Comparison of ENCODE assay signal across 13 cellular contexts in genomic region chr7:129569811-129570215, GRCh38. TPM values are rescaled to one million over a fixed set of nuclear protein-coding genes. Genes with fewer than 3 reads are reported as not detected.
DNase-seq lines count a peak whose midpoint lies in the region; ATAC-seq and TF ChIP-seq lines count a peak whose summit lies in the region.
"Had no signal": no experiment of that assay in that cellular context is flagged by ENCODE, and none has a peak within 500 bp of the region (broad histone marks: within the 10 kb centered on the region; RNA-seq: fewer than 3 reads in every experiment).

No MANE protein-coding gene starts in this region.

- TF ChIP-seq POLR2A in breast epithelium (IDR thresholded peaks at IDR 0.05): no peak
- no peak for TF ChIP-seq POLR2A in transverse colon (IDR thresholded peaks at IDR 0.05)
- TF ChIP-seq POLR2A in esophagus squamous epithelium (IDR thresholded peaks at IDR 0.05): no peak

- no peaks in the 10 kb centered on the region for H3K9me2 ChIP-seq in SK-N-SH

- H3K36me3 ChIP-seq in breast epithelium (no peaks in the 10 kb centered on the region), SK-N-SH (replicated peaks in 1 of 2; ENCODE audit: control insufficient read depth in 1 of 2, insufficient read depth in 2 of 2, low read length in 1 of 2) (no peaks in the 10 kb centered on the region), transverse colon (no peaks in the 10 kb centered on the region), esophagus squamous epithelium (no peaks in the 10 kb centered on the region), H7 (replicated peaks; ENCODE audit: control insufficient read depth, insufficient read depth, low read length) (no peaks in the 10 kb centered on the region)
- H3K36me3 ChIP-seq: right atrium auricular region had no signal

- peak in 1 of 2 experiments; percentile 52; a peak in 1 of 4 replicates for TF ChIP-seq EP300 in SK-N-SH (IDR thresholded peaks at IDR 0.05; ENCODE audit: borderline replicate concordance in 1 of 2, low read depth in 1 of 2, low read length in 1 of 2)
- TF ChIP-seq EP300 in transverse colon (IDR thresholded peaks at IDR 0.05; ENCODE audit: low read depth): no peak

- H3K27me3 Mint-ChIP-seq in MCF 10A (ENCODE audit: insufficient read depth, unreplicated experiment) (peaks cover 4% of the 10 kb centered on the region), T-cell (peaks cover 11 to 16% of the 10 kb centered on the region in 2 donors)

- peaks cover 13% of the 10 kb centered on the region for H3F3A ChIP-seq in SK-N-SH (replicated peaks; ENCODE audit: insufficient read depth)

- no peaks in the 10 kb centered on the region for H4K20me1 ChIP-seq in SK-N-SH (ENCODE audit: insufficient read depth)

- TF ChIP-seq RAD21 in SK-N-SH (IDR thresholded peaks at IDR 0.05; ENCODE audit: low read length): no peak

- BruUV-seq in MCF 10A (replicated peaks; lab: Mats Ljungman, UMichigan): no TSS peak

- peak overlapping the region; percentile 10 for H3K4me3 Mint-ChIP-seq in MCF 10A (ENCODE audit: unreplicated experiment)
- H3K4me3 Mint-ChIP-seq in T-cell: no peak overlapping the region
- H3K4me3 Mint-ChIP-seq: activated CD8-positive, alpha-beta memory T cell treated with anti-CD3 and anti-CD28 coated beads, Interleukin-2, amount 10 ng/mL, durations not matched to agents 7 days and 5 days had no signal

- no peaks in the 10 kb centered on the region for H3K4me1 ChIP-seq in breast epithelium
- no peaks in the 10 kb centered on the region; a peak in 1 of 4 replicates for H3K4me1 ChIP-seq in SK-N-SH (ENCODE audit: control insufficient read depth in 1 of 2, insufficient read depth in 2 of 2, low read depth in 1 of 2, low read length in 1 of 2)
- peaks cover 0 to 4% (median 0%) of the 10 kb centered on the region in 4 donors for H3K4me1 ChIP-seq in transverse colon
- H3K4me1 ChIP-seq in esophagus squamous epithelium: peaks cover 0 to 3% (median 0%) of the 10 kb centered on the region in 3 donors
- H3K4me1 ChIP-seq: right atrium auricular region had no signal

- H3K27me3 ChIP-seq in breast epithelium: no peaks in the 10 kb centered on the region
- H3K27me3 ChIP-seq in SK-N-SH (ENCODE audit: insufficient read depth): no peaks in the 10 kb centered on the region; the same call in 1 of the 2 replicates
- peaks cover 2% of the 10 kb centered on the region for H3K27me3 ChIP-seq in transverse colon
- peaks cover 0 to 35% (median 0%) of the 10 kb centered on the region in 4 donors for H3K27me3 ChIP-seq in esophagus squamous epithelium
- no peaks in the 10 kb centered on the region for H3K27me3 ChIP-seq in H7 (ENCODE audit: control insufficient read depth, insufficient read depth, low read length)
- H3K27me3 ChIP-seq: right atrium auricular region had no signal

- H3K36me3 Mint-ChIP-seq in MCF 10A (ENCODE audit: insufficient read depth, unreplicated experiment) (no peaks in the 10 kb centered on the region), T-cell (peaks cover 8% of the 10 kb centered on the region)

- CTCF ChIA-PET in MCF 10A (lab: Yijun Ruan, JAX): interaction anchor here (0.6 kb wide), 4 partner anchors 30 to 1262 kb away, joined by 3 to 4 read pairs (median 4); no protein-coding TSS in a partner anchor
- CTCF ChIA-PET in SK-N-SH (lab: Yijun Ruan, JAX): interaction anchor here (0.6 kb wide), 1 partner anchor 256 kb away, joined by 3 read pairs; no protein-coding TSS in a partner anchor
- CTCF ChIA-PET in T-cell (lab: Charles Lee): no interaction called here

- H3K27ac ChIP-seq in breast epithelium (no peak overlapping the region), SK-N-SH (ENCODE audit: low read depth in 2 of 2, low read length in 1 of 2) (peak overlapping the region in 1 of 2 experiments; percentile 65; a peak in 2 of 4 replicates), transverse colon (no peak overlapping the region), esophagus squamous epithelium (no peak overlapping the region)
- H3K27ac ChIP-seq: right atrium auricular region had no signal

- peak overlapping the region; percentile 55 for H3K27ac Mint-ChIP-seq in MCF 10A (ENCODE audit: low read depth, unreplicated experiment)
- H3K27ac Mint-ChIP-seq in T-cell: no peak overlapping the region
- H3K27ac Mint-ChIP-seq: activated CD8-positive, alpha-beta memory T cell treated with anti-CD3 and anti-CD28 coated beads, Interleukin-2, amount 10 ng/mL, durations not matched to agents 7 days and 5 days had no signal

- H2AFZ ChIP-seq in SK-N-SH (ENCODE audit: low read depth): peak overlapping the region; percentile 58

- intact Hi-C loops in MCF 10A (cut with micrococcal nuclease): no loop called here
- intact Hi-C loops in breast epithelium (cut with DNase I; ENCODE audit: low total_unique reads): loop anchor here (5.0 kb wide), 1 partner anchor 853 kb away; a partner anchor contains a TSS
- intact Hi-C loops in transverse colon (cut with DNase I; ENCODE audit: low total_unique reads): no loop called here
- intact Hi-C loops in esophagus squamous epithelium (cut with DNase I): no loop called here

- H3K9ac ChIP-seq in SK-N-SH: peak overlapping the region; percentile 10; the same call in 1 of the 2 replicates

- H3K9me3 Mint-ChIP-seq in MCF 10A (ENCODE audit: unreplicated experiment) (peaks cover 7% of the 10 kb centered on the region), T-cell (peaks cover 7% of the 10 kb centered on the region in 3 donors)

- POLR2A ChIA-PET in MCF 10A (lab: Yijun Ruan, JAX) (interaction anchor here (0.6 to 0.9 kb wide), 3 partner anchors 41 to 502 kb away, joined by 3 to 4 read pairs (median 4); no protein-coding TSS in a partner anchor), SK-N-SH (lab: Yijun Ruan, JAX) (no interaction called here), T-cell (lab: Charles Lee) (no interaction called here)

- H3K79me2 ChIP-seq in SK-N-SH (ENCODE audit: insufficient read depth): no peaks in the 10 kb centered on the region

- peak overlapping the region; percentile 9 for H3K4me2 ChIP-seq in SK-N-SH

- WGBS in SK-N-SH (ENCODE audit: low lambda C conversion rate): 17% methylated on average over 2 of the region's 2 CpGs
- WGBS in transverse colon (ENCODE audit: low coverage in 1 of 2), 2 donors: 13 to 45% methylated on average over 2 of the region's 2 CpGs
- 17 to 31% methylated on average over 2 of the region's 2 CpGs for WGBS in esophagus squamous epithelium, 2 donors

- no peak for ATAC-seq in T-cell (replicated peaks in 1 of 4)
- ATAC-seq: activated CD8-positive, alpha-beta memory T cell treated with anti-CD3 and anti-CD28 coated beads, Interleukin-2, amount 10 ng/mL, durations not matched to agents 7 days and 5 days had no signal

- H3K4me1 Mint-ChIP-seq in MCF 10A (ENCODE audit: insufficient read depth, unreplicated experiment): peaks cover 14% of the 10 kb centered on the region
- peaks cover 3 to 6% (median 3%) of the 10 kb centered on the region in 3 donors for H3K4me1 Mint-ChIP-seq in T-cell
- H3K4me1 Mint-ChIP-seq: activated CD8-positive, alpha-beta memory T cell treated with anti-CD3 and anti-CD28 coated beads, Interleukin-2, amount 10 ng/mL, durations not matched to agents 7 days and 5 days had no signal

- H3K4me3 ChIP-seq in breast epithelium: no peak overlapping the region
- no peak overlapping the region for H3K4me3 ChIP-seq in SK-N-SH (ENCODE audit: low read depth in 2 of 2, low read length in 1 of 2)
- H3K4me3 ChIP-seq in fibroblast of villous mesenchyme (ENCODE audit: low read depth, low read length): no peak overlapping the region
- no peak overlapping the region for H3K4me3 ChIP-seq in transverse colon
- no peak overlapping the region for H3K4me3 ChIP-seq in esophagus squamous epithelium
- no peak overlapping the region for H3K4me3 ChIP-seq in H7 (ENCODE audit: insufficient read depth, low read depth, low read length)
- H3K4me3 ChIP-seq: right atrium auricular region had no signal

- H3K9me3 ChIP-seq in breast epithelium (no peaks in the 10 kb centered on the region), SK-N-SH (peaks cover 4% of the 10 kb centered on the region; the same call in 1 of the 2 replicates), transverse colon (no peaks in the 10 kb centered on the region), esophagus squamous epithelium (peaks cover 0 to 6% (median 4%) of the 10 kb centered on the region in 3 donors)
- H3K9me3 ChIP-seq: right atrium auricular region had no signal

- no peak for TF ChIP-seq CTCF in MCF 10A (IDR thresholded peaks at IDR 0.05; ENCODE audit: unreplicated experiment)
- TF ChIP-seq CTCF in breast epithelium (IDR thresholded peaks at IDR 0.05): no peak
- TF ChIP-seq CTCF in SK-N-SH (IDR thresholded peaks at IDR 0.05): no peak
- no peak for TF ChIP-seq CTCF in fibroblast of villous mesenchyme (IDR thresholded peaks at IDR 0.05; ENCODE audit: insufficient read depth, low read depth, low read length)
- TF ChIP-seq CTCF in transverse colon (IDR thresholded peaks at IDR 0.05): no peak
- no peak for TF ChIP-seq CTCF in esophagus squamous epithelium (IDR thresholded peaks at IDR 0.05)

- DNase-seq in MCF 10A (ENCODE audit: unreplicated experiment): peak; percentile 83
- DNase-seq in breast epithelium (ENCODE audit: low spot score in 2 of 2): no peak
- DNase-seq in SK-N-SH: no peak
- DNase-seq in fibroblast of villous mesenchyme (ENCODE audit: low read depth): peak; percentile 73
- DNase-seq in transverse colon: peak; percentile 55
- no peak for DNase-seq in esophagus squamous epithelium (lab: John Stamatoyannopoulos, UW)
- no peak for DNase-seq in H7
- no peak for DNase-seq in T-cell
- DNase-seq: activated CD8-positive, alpha-beta memory T cell treated with anti-CD3 and anti-CD28 coated beads, Interleukin-2, amount 10 ng/mL, durations not matched to agents 7 days and 5 days; left cardiac atrium; NCI-H187; SHP77 treated with DMSO at 0.1 percent for 48 hours had no signal

- in situ Hi-C loops in transverse colon (cut with MboI; ENCODE audit: low pct_ligation_motif_present in 1 of 4, low pct_unique_long_range_greater_than_20kb in 1 of 4, low sequenced_read_pairs in 3 of 4): no loop called here

TF ChIP-seq in SK-N-SH, 30 proteins besides CTCF, POLR2A, EP300 and RAD21 (continues in another document):
- TF ChIP-seq MAX (IDR thresholded peaks at IDR 0.05; ENCODE audit: low read depth) (0 out of 2 replicates have a peak, but pooled peaks have one; percentile 18), TCF12 (IDR thresholded peaks at IDR 0.05) (peak; percentile 81), TEAD4 (IDR thresholded peaks at IDR 0.05; ENCODE audit: borderline replicate concordance, insufficient read depth) (peak; percentile 42; the same call in 1 of the 2 replicates), JUND (IDR thresholded peaks at IDR 0.05) (peak; percentile 88)

RNA-seq across cellular contexts. Expression of gene NRF1, which starts 41.7 kb away (rescaled TPM):
- total RNA-seq in MCF 10A (2022): 18.4 and 21.4 TPM in 2 replicates
- 10 to 100 TPM; 24.5 to 29.2 (median 27.2) TPM for total RNA-seq in breast epithelium
- 10.9 and 16.9 TPM in 2 replicates for polyA plus RNA-seq in SK-N-SH (2012; rRNA removed)
- polyA plus RNA-seq in SK-N-SH (2012; cell fraction: cytosol; rRNA removed): 6.8 and 10.2 TPM in 2 replicates
- polyA plus RNA-seq in SK-N-SH (2012; cell fraction: nucleus; rRNA removed): 34.0 and 53.6 TPM in 2 replicates
- total RNA-seq in fibroblast of villous mesenchyme: 10.6 and 12.5 TPM in 2 replicates
- total RNA-seq in transverse colon: 10 to 100 TPM; 11.6 to 21.5 (median 15.3) TPM
- 10 to 100 TPM; 10.0 to 18.3 (median 13.3) TPM for total RNA-seq in esophagus squamous epithelium
- 13.7 and 21.1 TPM in 2 replicates for total RNA-seq in H7 (2014; rRNA removed; shearing (Covaris generic))
- 10 to 100 TPM; 31.5 to 38.0 (median 35.6) TPM for total RNA-seq in T-cell

Comparison
In these comparisons a context has a peak if more than half of its experiments do, and no peak if none do; other contexts are left out.
1. DNase-seq: peak in MCF 10A (single experiment), fibroblast of villous mesenchyme (single experiment) and transverse colon (single experiment); none in breast epithelium (0 of 2), SK-N-SH (single experiment), esophagus squamous epithelium (single experiment), H7 (single experiment) and T-cell (0 of 34).
2. CTCF ChIA-PET loops: an anchor here in MCF 10A (0.6 kb wide) and SK-N-SH (0.6 kb wide); none called in T-cell.